ENCODE assay signal across 1 cellular context in genomic region chr6:122996797-122997520, GRCh38.
TF ChIP-seq lines count a peak whose summit lies in the region.

No MANE protein-coding gene starts in this region.

TF ChIP-seq in HepG2, 621 proteins besides CTCF, POLR2A, EP300 and RAD21 (continued from another document):
- TF ChIP-seq ZNF280D (CRISPR knock-in tag; IDR thresholded peaks at IDR 0.05): no peak
- TF ChIP-seq ZNF496 (CRISPR knock-in tag; IDR thresholded peaks at IDR 0.05; ENCODE audit: insufficient replicate concordance): no peak
- no peak for TF ChIP-seq KAT2B (IDR thresholded peaks at IDR 0.05; ENCODE audit: borderline replicate concordance, low read depth, low read length)
- TF ChIP-seq ZNF367 (CRISPR knock-in tag; IDR thresholded peaks at IDR 0.05; ENCODE audit: borderline replicate concordance): no peak
- no peak for TF ChIP-seq ZNF280B (CRISPR knock-in tag; IDR thresholded peaks at IDR 0.05; ENCODE audit: borderline replicate concordance)
- TF ChIP-seq RNF219 (CRISPR knock-in tag; IDR thresholded peaks at IDR 0.05): no peak
- no peak for TF ChIP-seq SALL2 (CRISPR knock-in tag; IDR thresholded peaks at IDR 0.05)
- TF ChIP-seq MNT (IDR thresholded peaks at IDR 0.05): no peak
